1 cellular context compared by ENCODE assay signal in the genomic region with DNA sequence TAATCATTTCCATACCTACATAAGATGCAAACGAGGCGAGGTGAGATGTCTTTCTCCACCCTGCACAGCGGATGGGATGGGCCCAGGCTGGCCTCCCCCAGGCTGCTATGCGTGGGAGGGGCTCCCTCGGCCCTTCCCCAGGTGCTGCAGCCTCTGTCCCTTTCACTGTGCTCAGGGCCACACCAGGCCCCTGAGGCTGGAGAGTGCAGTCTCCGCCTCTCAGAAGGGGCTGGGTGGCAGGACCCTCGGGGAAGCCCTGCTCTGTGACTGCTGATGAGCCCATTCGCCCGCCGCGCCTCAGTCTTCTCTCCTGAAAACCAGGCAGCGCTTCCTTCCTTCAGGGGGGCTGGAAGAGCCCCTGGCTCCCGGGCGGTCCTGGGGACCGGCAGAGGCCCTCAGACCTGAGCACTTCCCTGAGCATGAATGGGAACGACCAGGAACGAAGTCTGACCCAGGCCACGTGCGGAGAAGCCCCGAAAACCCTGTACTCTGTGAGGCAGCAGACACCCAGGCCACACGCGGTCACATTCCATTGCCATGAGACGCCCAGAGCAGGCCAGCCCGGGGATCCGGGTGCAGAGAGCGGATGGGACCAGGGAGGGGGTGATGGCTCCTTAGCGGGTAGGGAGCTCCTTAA.
TF ChIP-seq lines count a peak whose summit lies in the region.

No MANE protein-coding gene starts in this region.

TF ChIP-seq in K562, 482 proteins besides CTCF, POLR2A, EP300 and RAD21 (continued from another document and continues in another):
- TF ChIP-seq, protein P1, sequence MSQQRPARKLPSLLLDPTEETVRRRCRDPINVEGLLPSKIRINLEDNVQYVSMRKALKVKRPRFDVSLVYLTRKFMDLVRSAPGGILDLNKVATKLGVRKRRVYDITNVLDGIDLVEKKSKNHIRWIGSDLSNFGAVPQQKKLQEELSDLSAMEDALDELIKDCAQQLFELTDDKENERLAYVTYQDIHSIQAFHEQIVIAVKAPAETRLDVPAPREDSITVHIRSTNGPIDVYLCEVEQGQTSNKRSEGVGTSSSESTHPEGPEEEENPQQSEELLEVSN (IDR thresholded peaks at IDR 0.05; ENCODE audit: borderline replicate concordance in 1 of 2, extremely low read depth in 1 of 2, insufficient read depth in 1 of 2, insufficient read length in 1 of 2, low read depth in 1 of 2, low read length in 1 of 2, poor library complexity in 1 of 2, severe bottlenecking in 1 of 2), result peak in 1 of 2 experiments; percentile 68
- TF ChIP-seq, protein P2, sequence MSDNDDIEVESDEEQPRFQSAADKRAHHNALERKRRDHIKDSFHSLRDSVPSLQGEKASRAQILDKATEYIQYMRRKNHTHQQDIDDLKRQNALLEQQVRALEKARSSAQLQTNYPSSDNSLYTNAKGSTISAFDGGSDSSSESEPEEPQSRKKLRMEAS (CRISPR knock-in tag; IDR thresholded peaks at IDR 0.05), result peak; percentile 86
- TF ChIP-seq JUND (IDR thresholded peaks at IDR 0.05; ENCODE audit: borderline replicate concordance, low read depth, low read length), result 0 out of 2 replicates have a peak, but pooled peaks have one; percentile 25
- no peak for TF ChIP-seq JUND (tag; IDR thresholded peaks at IDR 0.05; ENCODE audit: borderline replicate concordance, low read depth, low read length)
- no peak for TF ChIP-seq POLR2B (IDR thresholded peaks at IDR 0.05; ENCODE audit: low read depth, partially characterized antibody)
- TF ChIP-seq, protein P3, sequence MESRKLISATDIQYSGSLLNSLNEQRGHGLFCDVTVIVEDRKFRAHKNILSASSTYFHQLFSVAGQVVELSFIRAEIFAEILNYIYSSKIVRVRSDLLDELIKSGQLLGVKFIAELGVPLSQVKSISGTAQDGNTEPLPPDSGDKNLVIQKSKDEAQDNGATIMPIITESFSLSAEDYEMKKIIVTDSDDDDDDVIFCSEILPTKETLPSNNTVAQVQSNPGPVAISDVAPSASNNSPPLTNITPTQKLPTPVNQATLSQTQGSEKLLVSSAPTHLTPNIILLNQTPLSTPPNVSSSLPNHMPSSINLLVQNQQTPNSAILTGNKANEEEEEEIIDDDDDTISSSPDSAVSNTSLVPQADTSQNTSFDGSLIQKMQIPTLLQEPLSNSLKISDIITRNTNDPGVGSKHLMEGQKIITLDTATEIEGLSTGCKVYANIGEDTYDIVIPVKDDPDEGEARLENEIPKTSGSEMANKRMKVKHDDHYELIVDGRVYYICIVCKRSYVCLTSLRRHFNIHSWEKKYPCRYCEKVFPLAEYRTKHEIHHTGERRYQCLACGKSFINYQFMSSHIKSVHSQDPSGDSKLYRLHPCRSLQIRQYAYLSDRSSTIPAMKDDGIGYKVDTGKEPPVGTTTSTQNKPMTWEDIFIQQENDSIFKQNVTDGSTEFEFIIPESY (CRISPR knock-in tag; IDR thresholded peaks at IDR 0.05), result peak; percentile 93
- TF ChIP-seq USF2 (CRISPR knock-in tag; IDR thresholded peaks at IDR 0.05), result peak; percentile 47; the same call in 1 of the 2 replicates
- peak in 1 of 2 experiments; percentile 69; a peak in 1 of 4 replicates for TF ChIP-seq TEAD1 (CRISPR knock-in tag; IDR thresholded peaks at IDR 0.05)
- TF ChIP-seq, protein P4, sequence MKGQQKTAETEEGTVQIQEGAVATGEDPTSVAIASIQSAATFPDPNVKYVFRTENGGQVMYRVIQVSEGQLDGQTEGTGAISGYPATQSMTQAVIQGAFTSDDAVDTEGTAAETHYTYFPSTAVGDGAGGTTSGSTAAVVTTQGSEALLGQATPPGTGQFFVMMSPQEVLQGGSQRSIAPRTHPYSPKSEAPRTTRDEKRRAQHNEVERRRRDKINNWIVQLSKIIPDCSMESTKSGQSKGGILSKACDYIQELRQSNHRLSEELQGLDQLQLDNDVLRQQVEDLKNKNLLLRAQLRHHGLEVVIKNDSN (CRISPR knock-in tag; IDR thresholded peaks at IDR 0.05), result peak; percentile 88
- TF ChIP-seq BHLHE40 (IDR thresholded peaks at IDR 0.05; ENCODE audit: low read length), result peak; percentile 52
- TF ChIP-seq FOSL1 (tag; conservative IDR thresholded peaks at IDR 0.05), result peak; percentile 79
- peak; percentile 44 for TF ChIP-seq RAD51 (IDR thresholded peaks at IDR 0.05; ENCODE audit: borderline replicate concordance, low read depth)
- TF ChIP-seq EGR1 (conservative IDR thresholded peaks at IDR 0.05), result peak; percentile 65
- TF ChIP-seq, protein P5, sequence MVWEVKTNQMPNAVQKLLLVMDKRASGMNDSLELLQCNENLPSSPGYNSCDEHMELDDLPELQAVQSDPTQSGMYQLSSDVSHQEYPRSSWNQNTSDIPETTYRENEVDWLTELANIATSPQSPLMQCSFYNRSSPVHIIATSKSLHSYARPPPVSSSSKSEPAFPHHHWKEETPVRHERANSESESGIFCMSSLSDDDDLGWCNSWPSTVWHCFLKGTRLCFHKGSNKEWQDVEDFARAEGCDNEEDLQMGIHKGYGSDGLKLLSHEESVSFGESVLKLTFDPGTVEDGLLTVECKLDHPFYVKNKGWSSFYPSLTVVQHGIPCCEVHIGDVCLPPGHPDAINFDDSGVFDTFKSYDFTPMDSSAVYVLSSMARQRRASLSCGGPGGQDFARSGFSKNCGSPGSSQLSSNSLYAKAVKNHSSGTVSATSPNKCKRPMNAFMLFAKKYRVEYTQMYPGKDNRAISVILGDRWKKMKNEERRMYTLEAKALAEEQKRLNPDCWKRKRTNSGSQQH (CRISPR knock-in tag; IDR thresholded peaks at IDR 0.05), result no peak
- TF ChIP-seq, protein P6, sequence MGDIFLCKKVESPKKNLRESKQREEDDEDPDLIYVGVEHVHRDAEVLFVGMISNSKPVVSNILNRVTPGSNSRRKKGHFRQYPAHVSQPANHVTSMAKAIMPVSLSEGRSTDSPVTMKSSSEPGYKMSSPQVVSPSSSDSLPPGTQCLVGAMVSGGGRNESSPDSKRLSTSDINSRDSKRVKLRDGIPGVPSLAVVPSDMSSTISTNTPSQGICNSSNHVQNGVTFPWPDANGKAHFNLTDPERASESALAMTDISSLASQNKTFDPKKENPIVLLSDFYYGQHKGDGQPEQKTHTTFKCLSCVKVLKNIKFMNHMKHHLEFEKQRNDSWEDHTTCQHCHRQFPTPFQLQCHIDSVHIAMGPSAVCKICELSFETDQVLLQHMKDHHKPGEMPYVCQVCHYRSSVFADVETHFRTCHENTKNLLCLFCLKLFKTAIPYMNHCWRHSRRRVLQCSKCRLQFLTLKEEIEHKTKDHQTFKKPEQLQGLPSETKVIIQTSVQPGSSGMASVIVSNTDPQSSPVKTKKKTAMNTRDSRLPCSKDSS (IDR thresholded peaks at IDR 0.05; ENCODE audit: low read depth, partially characterized antibody), result no peak
- TF ChIP-seq, protein P7, sequence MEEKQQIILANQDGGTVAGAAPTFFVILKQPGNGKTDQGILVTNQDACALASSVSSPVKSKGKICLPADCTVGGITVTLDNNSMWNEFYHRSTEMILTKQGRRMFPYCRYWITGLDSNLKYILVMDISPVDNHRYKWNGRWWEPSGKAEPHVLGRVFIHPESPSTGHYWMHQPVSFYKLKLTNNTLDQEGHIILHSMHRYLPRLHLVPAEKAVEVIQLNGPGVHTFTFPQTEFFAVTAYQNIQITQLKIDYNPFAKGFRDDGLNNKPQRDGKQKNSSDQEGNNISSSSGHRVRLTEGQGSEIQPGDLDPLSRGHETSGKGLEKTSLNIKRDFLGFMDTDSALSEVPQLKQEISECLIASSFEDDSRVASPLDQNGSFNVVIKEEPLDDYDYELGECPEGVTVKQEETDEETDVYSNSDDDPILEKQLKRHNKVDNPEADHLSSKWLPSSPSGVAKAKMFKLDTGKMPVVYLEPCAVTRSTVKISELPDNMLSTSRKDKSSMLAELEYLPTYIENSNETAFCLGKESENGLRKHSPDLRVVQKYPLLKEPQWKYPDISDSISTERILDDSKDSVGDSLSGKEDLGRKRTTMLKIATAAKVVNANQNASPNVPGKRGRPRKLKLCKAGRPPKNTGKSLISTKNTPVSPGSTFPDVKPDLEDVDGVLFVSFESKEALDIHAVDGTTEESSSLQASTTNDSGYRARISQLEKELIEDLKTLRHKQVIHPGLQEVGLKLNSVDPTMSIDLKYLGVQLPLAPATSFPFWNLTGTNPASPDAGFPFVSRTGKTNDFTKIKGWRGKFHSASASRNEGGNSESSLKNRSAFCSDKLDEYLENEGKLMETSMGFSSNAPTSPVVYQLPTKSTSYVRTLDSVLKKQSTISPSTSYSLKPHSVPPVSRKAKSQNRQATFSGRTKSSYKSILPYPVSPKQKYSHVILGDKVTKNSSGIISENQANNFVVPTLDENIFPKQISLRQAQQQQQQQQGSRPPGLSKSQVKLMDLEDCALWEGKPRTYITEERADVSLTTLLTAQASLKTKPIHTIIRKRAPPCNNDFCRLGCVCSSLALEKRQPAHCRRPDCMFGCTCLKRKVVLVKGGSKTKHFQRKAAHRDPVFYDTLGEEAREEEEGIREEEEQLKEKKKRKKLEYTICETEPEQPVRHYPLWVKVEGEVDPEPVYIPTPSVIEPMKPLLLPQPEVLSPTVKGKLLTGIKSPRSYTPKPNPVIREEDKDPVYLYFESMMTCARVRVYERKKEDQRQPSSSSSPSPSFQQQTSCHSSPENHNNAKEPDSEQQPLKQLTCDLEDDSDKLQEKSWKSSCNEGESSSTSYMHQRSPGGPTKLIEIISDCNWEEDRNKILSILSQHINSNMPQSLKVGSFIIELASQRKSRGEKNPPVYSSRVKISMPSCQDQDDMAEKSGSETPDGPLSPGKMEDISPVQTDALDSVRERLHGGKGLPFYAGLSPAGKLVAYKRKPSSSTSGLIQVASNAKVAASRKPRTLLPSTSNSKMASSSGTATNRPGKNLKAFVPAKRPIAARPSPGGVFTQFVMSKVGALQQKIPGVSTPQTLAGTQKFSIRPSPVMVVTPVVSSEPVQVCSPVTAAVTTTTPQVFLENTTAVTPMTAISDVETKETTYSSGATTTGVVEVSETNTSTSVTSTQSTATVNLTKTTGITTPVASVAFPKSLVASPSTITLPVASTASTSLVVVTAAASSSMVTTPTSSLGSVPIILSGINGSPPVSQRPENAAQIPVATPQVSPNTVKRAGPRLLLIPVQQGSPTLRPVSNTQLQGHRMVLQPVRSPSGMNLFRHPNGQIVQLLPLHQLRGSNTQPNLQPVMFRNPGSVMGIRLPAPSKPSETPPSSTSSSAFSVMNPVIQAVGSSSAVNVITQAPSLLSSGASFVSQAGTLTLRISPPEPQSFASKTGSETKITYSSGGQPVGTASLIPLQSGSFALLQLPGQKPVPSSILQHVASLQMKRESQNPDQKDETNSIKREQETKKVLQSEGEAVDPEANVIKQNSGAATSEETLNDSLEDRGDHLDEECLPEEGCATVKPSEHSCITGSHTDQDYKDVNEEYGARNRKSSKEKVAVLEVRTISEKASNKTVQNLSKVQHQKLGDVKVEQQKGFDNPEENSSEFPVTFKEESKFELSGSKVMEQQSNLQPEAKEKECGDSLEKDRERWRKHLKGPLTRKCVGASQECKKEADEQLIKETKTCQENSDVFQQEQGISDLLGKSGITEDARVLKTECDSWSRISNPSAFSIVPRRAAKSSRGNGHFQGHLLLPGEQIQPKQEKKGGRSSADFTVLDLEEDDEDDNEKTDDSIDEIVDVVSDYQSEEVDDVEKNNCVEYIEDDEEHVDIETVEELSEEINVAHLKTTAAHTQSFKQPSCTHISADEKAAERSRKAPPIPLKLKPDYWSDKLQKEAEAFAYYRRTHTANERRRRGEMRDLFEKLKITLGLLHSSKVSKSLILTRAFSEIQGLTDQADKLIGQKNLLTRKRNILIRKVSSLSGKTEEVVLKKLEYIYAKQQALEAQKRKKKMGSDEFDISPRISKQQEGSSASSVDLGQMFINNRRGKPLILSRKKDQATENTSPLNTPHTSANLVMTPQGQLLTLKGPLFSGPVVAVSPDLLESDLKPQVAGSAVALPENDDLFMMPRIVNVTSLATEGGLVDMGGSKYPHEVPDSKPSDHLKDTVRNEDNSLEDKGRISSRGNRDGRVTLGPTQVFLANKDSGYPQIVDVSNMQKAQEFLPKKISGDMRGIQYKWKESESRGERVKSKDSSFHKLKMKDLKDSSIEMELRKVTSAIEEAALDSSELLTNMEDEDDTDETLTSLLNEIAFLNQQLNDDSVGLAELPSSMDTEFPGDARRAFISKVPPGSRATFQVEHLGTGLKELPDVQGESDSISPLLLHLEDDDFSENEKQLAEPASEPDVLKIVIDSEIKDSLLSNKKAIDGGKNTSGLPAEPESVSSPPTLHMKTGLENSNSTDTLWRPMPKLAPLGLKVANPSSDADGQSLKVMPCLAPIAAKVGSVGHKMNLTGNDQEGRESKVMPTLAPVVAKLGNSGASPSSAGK (IDR thresholded peaks at IDR 0.05), result peak; percentile 75
- peak; percentile 44; the same call in 1 of the 2 replicates for TF ChIP-seq ZFX (CRISPR knock-in tag; IDR thresholded peaks at IDR 0.05)
- no peak for TF ChIP-seq ZBTB49 (CRISPR knock-in tag; IDR thresholded peaks at IDR 0.05; ENCODE audit: borderline replicate concordance)
- no peak for TF ChIP-seq HLTF (IDR thresholded peaks at IDR 0.05)
- TF ChIP-seq ZNF444 (CRISPR knock-in tag; IDR thresholded peaks at IDR 0.05), result no peak
- peak; percentile 76 for TF ChIP-seq L3MBTL2 (IDR thresholded peaks at IDR 0.05)
- peak in 1 of 2 experiments; percentile 73; a peak in 2 of 4 replicates for TF ChIP-seq MNT (conservative IDR thresholded peaks at IDR 0.05)
- 0 out of 2 replicates have a peak, but pooled peaks have one; percentile 2 for TF ChIP-seq CBFA2T2 (conservative IDR thresholded peaks at IDR 0.05)
